1 cellular context compared by ENCODE assay signal in the genomic region with DNA sequence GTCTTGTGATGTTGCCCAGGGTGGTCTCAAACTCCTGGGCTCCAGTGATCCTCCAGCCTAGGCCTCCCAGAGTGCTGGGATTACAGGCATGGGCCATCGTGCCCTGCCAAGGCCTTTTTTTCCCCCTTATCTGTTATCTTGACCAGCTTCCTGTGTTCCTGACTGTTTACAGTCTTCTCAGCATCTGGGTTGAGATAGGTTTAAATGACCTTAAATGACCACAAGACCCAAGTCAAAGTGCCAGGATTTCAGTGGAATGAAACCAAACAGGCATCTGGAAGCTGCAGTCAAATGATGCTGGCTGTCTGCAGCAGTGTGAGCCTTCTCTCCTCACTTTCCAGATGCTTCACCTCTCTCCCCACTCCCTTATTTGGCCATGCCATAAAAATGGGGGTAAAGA.
TF ChIP-seq lines count a peak whose summit lies in the region.

No MANE protein-coding gene starts in this region.

TF ChIP-seq in HepG2, 621 proteins besides CTCF, POLR2A, EP300 and RAD21 (continued from another document):
- TF ChIP-seq, protein P1, sequence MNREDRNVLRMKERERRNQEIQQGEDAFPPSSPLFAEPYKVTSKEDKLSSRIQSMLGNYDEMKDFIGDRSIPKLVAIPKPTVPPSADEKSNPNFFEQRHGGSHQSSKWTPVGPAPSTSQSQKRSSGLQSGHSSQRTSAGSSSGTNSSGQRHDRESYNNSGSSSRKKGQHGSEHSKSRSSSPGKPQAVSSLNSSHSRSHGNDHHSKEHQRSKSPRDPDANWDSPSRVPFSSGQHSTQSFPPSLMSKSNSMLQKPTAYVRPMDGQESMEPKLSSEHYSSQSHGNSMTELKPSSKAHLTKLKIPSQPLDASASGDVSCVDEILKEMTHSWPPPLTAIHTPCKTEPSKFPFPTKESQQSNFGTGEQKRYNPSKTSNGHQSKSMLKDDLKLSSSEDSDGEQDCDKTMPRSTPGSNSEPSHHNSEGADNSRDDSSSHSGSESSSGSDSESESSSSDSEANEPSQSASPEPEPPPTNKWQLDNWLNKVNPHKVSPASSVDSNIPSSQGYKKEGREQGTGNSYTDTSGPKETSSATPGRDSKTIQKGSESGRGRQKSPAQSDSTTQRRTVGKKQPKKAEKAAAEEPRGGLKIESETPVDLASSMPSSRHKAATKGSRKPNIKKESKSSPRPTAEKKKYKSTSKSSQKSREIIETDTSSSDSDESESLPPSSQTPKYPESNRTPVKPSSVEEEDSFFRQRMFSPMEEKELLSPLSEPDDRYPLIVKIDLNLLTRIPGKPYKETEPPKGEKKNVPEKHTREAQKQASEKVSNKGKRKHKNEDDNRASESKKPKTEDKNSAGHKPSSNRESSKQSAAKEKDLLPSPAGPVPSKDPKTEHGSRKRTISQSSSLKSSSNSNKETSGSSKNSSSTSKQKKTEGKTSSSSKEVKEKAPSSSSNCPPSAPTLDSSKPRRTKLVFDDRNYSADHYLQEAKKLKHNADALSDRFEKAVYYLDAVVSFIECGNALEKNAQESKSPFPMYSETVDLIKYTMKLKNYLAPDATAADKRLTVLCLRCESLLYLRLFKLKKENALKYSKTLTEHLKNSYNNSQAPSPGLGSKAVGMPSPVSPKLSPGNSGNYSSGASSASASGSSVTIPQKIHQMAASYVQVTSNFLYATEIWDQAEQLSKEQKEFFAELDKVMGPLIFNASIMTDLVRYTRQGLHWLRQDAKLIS (CRISPR knock-in tag; IDR thresholded peaks at IDR 0.05) = no peak
- no peak for TF ChIP-seq HOXA5 (CRISPR knock-in tag; IDR thresholded peaks at IDR 0.05)
- TF ChIP-seq, protein P2, sequence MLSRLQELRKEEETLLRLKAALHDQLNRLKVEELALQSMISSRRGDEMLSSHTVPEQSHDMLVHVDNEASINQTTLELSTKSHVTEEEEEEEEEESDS (CRISPR knock-in tag; IDR thresholded peaks at IDR 0.05; ENCODE audit: borderline replicate concordance) = no peak
